Comparison of ENCODE assay signal across 26 cellular contexts in the genomic region with DNA sequence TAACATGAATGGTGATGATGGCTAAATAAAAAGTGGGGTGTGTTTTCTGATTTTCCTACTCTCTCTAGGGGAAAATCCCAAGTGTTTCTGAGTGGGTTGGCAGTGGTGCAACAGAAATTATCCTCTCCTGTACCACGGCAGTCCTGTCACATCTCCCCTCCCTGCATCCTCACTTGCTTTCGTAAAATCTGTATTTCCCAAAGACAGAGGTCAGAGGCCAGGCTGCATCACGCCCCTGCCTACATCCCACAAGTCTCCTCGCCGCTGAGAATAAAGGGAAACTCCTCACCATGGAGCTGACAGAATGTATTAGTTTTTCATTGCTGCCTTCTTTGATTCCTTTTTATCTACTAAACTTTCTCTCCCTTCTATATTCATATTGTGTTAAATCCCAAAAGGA. TPM values are rescaled to one million over a fixed set of nuclear protein-coding genes. Genes with fewer than 3 reads are reported as not detected.
A peak's percentile ranks its signal among the peaks of the same experiment; 100 is the strongest.
DNase-seq lines count a peak whose midpoint lies in the region; ATAC-seq and TF ChIP-seq lines count a peak whose summit lies in the region.
"Had no signal": no experiment of that assay in that cellular context is flagged by ENCODE, and none has a peak within 500 bp of the region (broad histone marks: within the 10 kb centered on the region; RNA-seq: fewer than 3 reads in every experiment).

No MANE protein-coding gene starts in this region.

- TSS peak; percentile 98 for BruUV-seq in mammary epithelial cell (replicated peaks; lab: Mats Ljungman, UMichigan)

- H3K9ac ChIP-seq in mammary epithelial cell (ENCODE audit: insufficient read depth, low read length), result no peak overlapping the region
- H3K9ac ChIP-seq in subcutaneous abdominal adipose tissue (ENCODE audit: low read length in 5 of 5), result no peak overlapping the region
- H3K9ac ChIP-seq: parathyroid adenoma had no signal

- H3K4me1 ChIP-seq in mammary epithelial cell (ENCODE audit: insufficient read depth, low read length) (peaks cover 14% of the 10 kb centered on the region), subcutaneous abdominal adipose tissue (ENCODE audit: control insufficient read depth in 5 of 5, insufficient read depth in 5 of 5, low read length in 5 of 5) (peaks cover 4 to 57% (median 50%) of the 10 kb centered on the region in 5 donors)
- H3K4me1 ChIP-seq: parathyroid adenoma, thyroid gland had no signal

- H3K4me1 Mint-ChIP-seq in neural crest cell, result peaks cover 60% of the 10 kb centered on the region

- DNase-seq in H7 (peak; percentile 5), mammary epithelial cell (no peak), neural crest cell (ENCODE audit: low read depth, low spot score) (no peak), anterior cingulate cortex (lab: John Stamatoyannopoulos, UW) (no peak)
- DNase-seq: activated CD4-positive, alpha-beta T cell treated with anti-CD3 and anti-CD28 coated beads for 4 hours; activated naive CD8-positive, alpha-beta T cell treated with anti-CD3 and anti-CD28 coated beads, Interleukin-2, amount 50 U/mL, for 24 hours; cerebellar nuclear complex; glutamatergic neuron; Kasumi-1; lower lobe of right lung; mucosa of descending colon; RPMI8226; T-helper 2 cell; thyroid gland had no signal

- peak overlapping the region; percentile 64 for H3K27ac Mint-ChIP-seq in neural crest cell (ENCODE audit: unreplicated experiment)
- H3K27ac Mint-ChIP-seq: activated CD8-positive, alpha-beta memory T cell treated with anti-CD3 and anti-CD28 coated beads, Interleukin-2, amount 10 ng/mL, durations not matched to agents 7 days and 5 days; activated naive CD8-positive, alpha-beta T cell treated with anti-CD3 and anti-CD28 coated beads, Interleukin-2, amount 50 U/mL, for 24 hours; CD14-positive monocyte; nephron; stimulated activated naive CD8-positive, alpha-beta T cell treated with anti-CD3 and anti-CD28 coated beads, Interleukin-15, Interleukin-2, amounts not matched to agents 100 ng/mL and 50 ng/mL, for 24 hours had no signal

- peak overlapping the region; percentile 77 for H2AFZ ChIP-seq in mammary epithelial cell (ENCODE audit: low read depth, low read length)
- H2AFZ ChIP-seq: parathyroid adenoma had no signal

- H3K79me2 ChIP-seq in mammary epithelial cell (ENCODE audit: insufficient read depth, low read length), result no peaks in the 10 kb centered on the region
- H3K79me2 ChIP-seq: parathyroid adenoma had no signal

- H4K20me1 ChIP-seq in mammary epithelial cell (ENCODE audit: insufficient read depth, low read length), result no peaks in the 10 kb centered on the region

- H3K27me3 Mint-ChIP-seq in neural crest cell (ENCODE audit: low read depth), result no peaks in the 10 kb centered on the region
- H3K27me3 Mint-ChIP-seq: activated naive CD8-positive, alpha-beta T cell treated with anti-CD3 and anti-CD28 coated beads, Interleukin-2, amount 50 U/mL, for 24 hours had no signal

- in situ Hi-C loops in mammary epithelial cell (cut with MboI; ENCODE audit: low sequenced_read_pairs in 2 of 2), result no loop called here

- 90% methylated on average over 5 of the region's 5 CpGs for WGBS in mammary epithelial cell (ENCODE audit: low coverage, missing lambda C conversion rate)

- TF ChIP-seq CTCF in mammary epithelial cell (conservative IDR thresholded peaks at IDR 0.05 in 1 of 2, IDR thresholded peaks at IDR 0.05 in 1 of 2; ENCODE audit: extremely low read depth in 1 of 2, insufficient read depth in 1 of 2, low read depth in 1 of 2, low read length in 2 of 2), result no peak
- no peak for TF ChIP-seq CTCF in neural crest cell (conservative IDR thresholded peaks at IDR 0.05)

- CTCF ChIA-PET in mammary epithelial cell (lab: Charles Lee; ENCODE audit: low non-redundant PET), result no interaction called here

- H3K4me3 Mint-ChIP-seq in neural crest cell, result no peak overlapping the region
- H3K4me3 Mint-ChIP-seq: activated CD8-positive, alpha-beta memory T cell treated with anti-CD3 and anti-CD28 coated beads, Interleukin-2, amount 10 ng/mL, durations not matched to agents 7 days and 5 days; activated naive CD8-positive, alpha-beta T cell treated with anti-CD3 and anti-CD28 coated beads, Interleukin-2, amount 50 U/mL, for 24 hours; CD14-positive monocyte; nephron; stimulated activated naive CD8-positive, alpha-beta T cell treated with anti-CD3 and anti-CD28 coated beads, Interleukin-15, Interleukin-2, amounts not matched to agents 100 ng/mL and 50 ng/mL, for 24 hours had no signal

- dilution Hi-C loops in mammary epithelial cell (cut with HindIII; ENCODE audit: low sequenced_read_pairs), result no loop called here

- ATAC-seq in HG03175 (IDR thresholded peaks at IDR 0.05; ENCODE audit: unreplicated experiment), result no peak
- no peak for ATAC-seq in GM21825 (IDR thresholded peaks at IDR 0.05; ENCODE audit: unreplicated experiment)
- ATAC-seq: activated CD8-positive, alpha-beta memory T cell treated with anti-CD3 and anti-CD28 coated beads, Interleukin-2, amount 10 ng/mL, durations not matched to agents 7 days and 5 days; activated naive CD8-positive, alpha-beta T cell treated with anti-CD3 and anti-CD28 coated beads, Interleukin-2, amount 50 U/mL, for 24 hours; GM12878; HepG2; lower lobe of right lung; mucosa of descending colon had no signal

- H3K9me3 ChIP-seq in mammary epithelial cell (replicated peaks; ENCODE audit: insufficient read depth, low read length), result no peaks in the 10 kb centered on the region
- peaks cover 0 to 3% (median 0%) of the 10 kb centered on the region in 5 donors for H3K9me3 ChIP-seq in subcutaneous abdominal adipose tissue (ENCODE audit: control insufficient read depth in 5 of 5, low read length in 5 of 5)
- H3K9me3 ChIP-seq: lower lobe of right lung, mucosa of descending colon, right atrium auricular region, thyroid gland had no signal

- H3K9me3 Mint-ChIP-seq in neural crest cell, result no peaks in the 10 kb centered on the region
- H3K9me3 Mint-ChIP-seq: activated naive CD8-positive, alpha-beta T cell treated with anti-CD3 and anti-CD28 coated beads, Interleukin-2, amount 50 U/mL, for 24 hours; nephron; stimulated activated naive CD8-positive, alpha-beta T cell treated with anti-CD3 and anti-CD28 coated beads, Interleukin-15, Interleukin-2, amounts not matched to agents 100 ng/mL and 50 ng/mL, for 24 hours had no signal

- H3K4me2 ChIP-seq in mammary epithelial cell (ENCODE audit: insufficient read depth, low read depth, low read length), result no peak overlapping the region

- H3K36me3 ChIP-seq in H7 (replicated peaks; ENCODE audit: control insufficient read depth, insufficient read depth, low read length), result no peaks in the 10 kb centered on the region
- no peaks in the 10 kb centered on the region for H3K36me3 ChIP-seq in mammary epithelial cell (ENCODE audit: insufficient read depth, low read length)
- no peaks in the 10 kb centered on the region for H3K36me3 ChIP-seq in subcutaneous abdominal adipose tissue (ENCODE audit: control insufficient read depth in 5 of 5, insufficient read depth in 5 of 5, low read length in 5 of 5)
- H3K36me3 ChIP-seq: lower lobe of right lung, right atrium auricular region, thyroid gland had no signal

- H3K27ac ChIP-seq in mammary epithelial cell (ENCODE audit: insufficient read depth, low read depth, low read length) (no peak overlapping the region), subcutaneous abdominal adipose tissue (ENCODE audit: low read depth, low read length) (peak overlapping the region; percentile 66)
- H3K27ac ChIP-seq: lower lobe of right lung, parathyroid adenoma, right atrium auricular region, SK-N-MC had no signal

- intact Hi-C loops in mammary epithelial cell (cut with micrococcal nuclease), result no loop called here

- H3K27me3 ChIP-seq in H7 (ENCODE audit: control insufficient read depth, insufficient read depth, low read length) (no peaks in the 10 kb centered on the region), mammary epithelial cell (ENCODE audit: insufficient read depth, low read length) (no peaks in the 10 kb centered on the region), subcutaneous abdominal adipose tissue (ENCODE audit: control insufficient read depth in 5 of 5, insufficient read depth in 4 of 5, low read length in 5 of 5) (no peaks in the 10 kb centered on the region)
- H3K27me3 ChIP-seq: right atrium auricular region, thyroid gland had no signal

- H3K4me3 ChIP-seq in H7 (ENCODE audit: insufficient read depth, low read depth, low read length), result no peak overlapping the region
- H3K4me3 ChIP-seq in mammary epithelial cell (replicated peaks in 1 of 3; ENCODE audit: insufficient read depth in 1 of 3, low read depth in 2 of 3, low read length in 3 of 3), result no peak overlapping the region
- H3K4me3 ChIP-seq in subcutaneous abdominal adipose tissue (ENCODE audit: low read depth in 1 of 5, low read length in 5 of 5), result no peak overlapping the region
- H3K4me3 ChIP-seq: GM12878, lower lobe of right lung, mucosa of descending colon, right atrium auricular region, SK-N-MC, thyroid gland had no signal

- H3K36me3 Mint-ChIP-seq in neural crest cell (ENCODE audit: low read depth), result peaks cover 19% of the 10 kb centered on the region
- H3K36me3 Mint-ChIP-seq: activated CD8-positive, alpha-beta memory T cell treated with anti-CD3 and anti-CD28 coated beads, Interleukin-2, amount 10 ng/mL, durations not matched to agents 7 days and 5 days; CD14-positive monocyte had no signal

RNA-seq across cellular contexts. Expression of gene FBLN7, which starts 13.1 kb away (rescaled TPM):
- 0.04 and 0.38 TPM in 2 replicates for total RNA-seq in H7 (2014; rRNA removed; shearing (Covaris generic))
- total RNA-seq in mammary epithelial cell, result 1 to 10 TPM in 1 of 2 donors, under 1 TPM in 1; 0.21 to 1.5 TPM
- polyA plus RNA-seq in mammary epithelial cell, result 0.18 TPM
- not detected for polyA minus RNA-seq in mammary epithelial cell
- total RNA-seq in neural crest cell, result 19.1 and 21.4 TPM in 2 replicates
- polyA plus RNA-seq: CD14-positive monocyte had no signal
